In genomic region chr5:108432024-108432423, GRCh38 we compare ENCODE assay signal across 21 cellular contexts. TPM values are rescaled to one million over a fixed set of nuclear protein-coding genes. Genes with fewer than 3 reads are reported as not detected.
DNase-seq lines count a peak whose midpoint lies in the region; ATAC-seq and TF ChIP-seq lines count a peak whose summit lies in the region.
"Had no signal": no experiment of that assay in that cellular context is flagged by ENCODE, and none has a peak within 500 bp of the region (broad histone marks: within the 10 kb centered on the region; RNA-seq: fewer than 3 reads in every experiment).

No MANE protein-coding gene starts in this region.

- H2AFZ ChIP-seq in PC-9 (peak overlapping the region; percentile 54; the same call in 1 of the 2 replicates), smooth muscle cell (ENCODE audit: low read depth) (peak overlapping the region; percentile 36)
- H2AFZ ChIP-seq: hepatocyte had no signal

- peaks cover 4 to 10% (median 6%) of the 10 kb centered on the region in 3 donors for H3K27me3 Mint-ChIP-seq in immature natural killer cell (ENCODE audit: low read depth in 3 of 3)

- H3K36me3 ChIP-seq in PC-9 (ENCODE audit: low read depth) (no peaks in the 10 kb centered on the region), smooth muscle cell (ENCODE audit: low read depth) (no peaks in the 10 kb centered on the region)
- H3K36me3 ChIP-seq: cardiac muscle cell, esophagus squamous epithelium had no signal

- no peaks in the 10 kb centered on the region for H3K9me3 Mint-ChIP-seq in immature natural killer cell
- H3K9me3 Mint-ChIP-seq: activated naive CD8-positive, alpha-beta T cell treated with anti-CD3 and anti-CD28 coated beads for 36 hours; memory B cell had no signal

- no peaks in the 10 kb centered on the region for H3K9me3 ChIP-seq in PC-9 (ENCODE audit: insufficient read depth, low read depth)
- no peaks in the 10 kb centered on the region for H3K9me3 ChIP-seq in smooth muscle cell (replicated peaks; ENCODE audit: low read depth)
- H3K9me3 ChIP-seq: esophagus squamous epithelium, psoas muscle had no signal

- intact Hi-C loops in PC-9 (cut with micrococcal nuclease; ENCODE audit: unreplicated experiment): no loop called here

- H3K4me2 ChIP-seq in PC-9 (peak overlapping the region; percentile 14; the same call in 1 of the 2 replicates), smooth muscle cell (no peak overlapping the region)
- H3K4me2 ChIP-seq: hepatocyte had no signal

- POLR2A ChIA-PET in PC-9 (lab: Charles Lee; ENCODE audit: unreplicated experiment): no interaction called here

- TF ChIP-seq CTCF in PC-9 (conservative IDR thresholded peaks at IDR 0.05) (no peak), fibroblast of mammary gland (conservative IDR thresholded peaks at IDR 0.05; ENCODE audit: control insufficient read depth, insufficient read depth, low read depth, low read length) (no peak), smooth muscle cell (IDR thresholded peaks at IDR 0.05; ENCODE audit: borderline replicate concordance, insufficient read depth, poor library complexity, severe bottlenecking) (no peak)

- H3K79me2 ChIP-seq in PC-9 (ENCODE audit: low read depth) (no peaks in the 10 kb centered on the region), smooth muscle cell (ENCODE audit: low read depth) (no peaks in the 10 kb centered on the region)
- H3K79me2 ChIP-seq: hepatocyte had no signal

- H3K27ac ChIP-seq in PC-9: no peak overlapping the region
- H3K27ac ChIP-seq in smooth muscle cell (ENCODE audit: low read depth): no peak overlapping the region
- H3K27ac ChIP-seq: cardiac muscle cell, esophagus squamous epithelium, hepatocyte, psoas muscle had no signal

- no peaks in the 10 kb centered on the region for H3K4me1 Mint-ChIP-seq in immature natural killer cell
- H3K4me1 Mint-ChIP-seq: activated naive CD8-positive, alpha-beta T cell treated with anti-CD3 and anti-CD28 coated beads for 36 hours had no signal

- H3K27me3 ChIP-seq in PC-9 (ENCODE audit: insufficient read depth, low read depth) (no peaks in the 10 kb centered on the region), smooth muscle cell (ENCODE audit: low read depth) (no peaks in the 10 kb centered on the region)
- H3K27me3 ChIP-seq: cardiac muscle cell, esophagus squamous epithelium, hepatocyte had no signal

- no peaks in the 10 kb centered on the region; the same call in 1 of the 2 replicates for H3K9me2 ChIP-seq in PC-9 (ENCODE audit: insufficient read depth)

- no peak overlapping the region for H3K4me3 Mint-ChIP-seq in immature natural killer cell
- H3K4me3 Mint-ChIP-seq: activated naive CD8-positive, alpha-beta T cell treated with anti-CD3 and anti-CD28 coated beads for 36 hours; memory B cell; natural killer cell treated with Interleukin-12 subunit alpha and Interleukin-12 subunit beta and Interleukin-15 and Interleukin-18, amount 100 ng/mL, for 72 hours had no signal

- peak; percentile 48 for DNase-seq in GM03348 (ENCODE audit: low spot score)
- DNase-seq in PC-9: no peak
- DNase-seq in fibroblast of mammary gland (ENCODE audit: low read depth): peak; percentile 42
- no peak for DNase-seq in smooth muscle cell (lab: John Stamatoyannopoulos, UW; ENCODE audit: unreplicated experiment)
- DNase-seq in immature natural killer cell: no peak
- no peak for DNase-seq in SK-N-DZ (ENCODE audit: low spot score)
- DNase-seq: activated CD4-positive, alpha-beta T cell treated with anti-CD3 and anti-CD28 coated beads for 1 hour; activated naive CD8-positive, alpha-beta T cell treated with anti-CD3 and anti-CD28 coated beads for 36 hours; DMS53; esophagus squamous epithelium; H7; KG1; NCI-H1417; NCI-H2171; NCI-H748 treated with DMSO at 0.1 percent for 48 hours; psoas muscle had no signal

- no TSS peak for BruUV-seq in PC-9 (replicated peaks; lab: Mats Ljungman, UMichigan)

- no peak overlapping the region for H3K9ac ChIP-seq in smooth muscle cell (ENCODE audit: low read depth)

- H3K27ac Mint-ChIP-seq in immature natural killer cell: no peak overlapping the region
- H3K27ac Mint-ChIP-seq: activated naive CD8-positive, alpha-beta T cell treated with anti-CD3 and anti-CD28 coated beads for 36 hours; memory B cell; natural killer cell treated with Interleukin-12 subunit alpha and Interleukin-12 subunit beta and Interleukin-15 and Interleukin-18, amount 100 ng/mL, for 72 hours had no signal

- no peak for ATAC-seq in HG02870 (IDR thresholded peaks at IDR 0.05; ENCODE audit: unreplicated experiment)
- ATAC-seq: natural killer cell treated with Interleukin-12 subunit alpha and Interleukin-12 subunit beta and Interleukin-15 and Interleukin-18, amount 100 ng/mL, for 72 hours; psoas muscle had no signal

- 56% methylated on average over 2 of the region's 2 CpGs for WGBS in smooth muscle cell (ENCODE audit: low lambda C conversion rate)

- no peaks in the 10 kb centered on the region for H3F3A ChIP-seq in PC-9 (ENCODE audit: insufficient read depth, low read depth)
- no peaks in the 10 kb centered on the region for H3F3A ChIP-seq in smooth muscle cell (ENCODE audit: low read depth)

- H3K36me3 Mint-ChIP-seq in immature natural killer cell: no peaks in the 10 kb centered on the region
- H3K36me3 Mint-ChIP-seq: activated naive CD8-positive, alpha-beta T cell treated with anti-CD3 and anti-CD28 coated beads for 36 hours; memory B cell; natural killer cell treated with Interleukin-12 subunit alpha and Interleukin-12 subunit beta and Interleukin-15 and Interleukin-18, amount 100 ng/mL, for 72 hours had no signal

- H3K4me3 ChIP-seq in PC-9 (no peak overlapping the region), fibroblast of mammary gland (ENCODE audit: control insufficient read depth, low read depth, low read length) (no peak overlapping the region), smooth muscle cell (no peak overlapping the region)
- H3K4me3 ChIP-seq: cardiac muscle cell, esophagus squamous epithelium, hepatocyte, psoas muscle had no signal

- H3K4me1 ChIP-seq in PC-9 (replicated peaks; ENCODE audit: insufficient read depth) (0 out of 2 replicates have a peak, but pooled peaks cover 4% of the 10 kb centered on the region), smooth muscle cell (ENCODE audit: low read depth) (no peaks in the 10 kb centered on the region)
- H3K4me1 ChIP-seq: esophagus squamous epithelium, psoas muscle had no signal

- CTCF ChIA-PET in PC-9 (lab: Charles Lee): no interaction called here

- H4K20me1 ChIP-seq in PC-9 (ENCODE audit: insufficient read depth) (no peaks in the 10 kb centered on the region), smooth muscle cell (ENCODE audit: low read depth) (no peaks in the 10 kb centered on the region)

RNA-seq across cellular contexts. Expression of gene FBXL17, which starts 50.1 kb away (rescaled TPM):
- total RNA-seq in PC-9 (2021): 14.7 and 19.5 TPM in 2 replicates
- total RNA-seq in smooth muscle cell: 16.0 and 18.7 TPM in 2 replicates
- polyA plus RNA-seq in smooth muscle cell: 5.4 and 8.5 TPM in 2 replicates
- 1 to 10 TPM; 2.8 to 8.5 (median 5.6) TPM for polyA plus RNA-seq in immature natural killer cell
- 15.3 and 18.0 TPM in 2 replicates for polyA plus RNA-seq in SK-N-DZ (2014; cell fraction: cytosol; rRNA removed)
- 2.9 and 10.5 TPM in 2 replicates for polyA plus RNA-seq in SK-N-DZ (2014; cell fraction: nucleus; rRNA removed)

Comparison
In these comparisons a context has a peak if more than half of its experiments do, and no peak if none do; other contexts are left out.
1. DNase-seq: peak in GM03348 (single experiment) and fibroblast of mammary gland (single experiment); none in PC-9 (0 of 2), smooth muscle cell (single experiment), immature natural killer cell (0 of 3) and SK-N-DZ (single experiment).